In the genomic region with DNA sequence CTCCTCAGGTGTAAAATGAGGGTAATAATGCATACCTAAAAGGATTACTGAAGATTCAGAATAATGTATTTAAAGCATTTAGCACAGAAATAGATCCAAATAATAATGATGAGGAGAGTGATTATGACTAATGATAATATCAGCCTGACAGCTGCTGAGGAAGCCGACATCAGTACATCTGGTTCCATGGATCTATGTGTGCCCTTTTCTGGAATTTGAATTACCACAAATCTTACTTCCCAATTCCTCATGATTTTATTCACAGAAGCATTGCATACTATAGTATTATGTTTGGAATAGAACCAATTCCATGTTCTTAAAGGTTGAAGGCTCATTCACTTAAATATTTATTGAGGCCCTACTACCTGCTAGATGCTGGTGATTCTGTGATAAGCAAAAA, we compare ENCODE assay signal across 18 cellular contexts.
"Had no signal": no experiment of that assay in that cellular context is flagged by ENCODE, and none has a peak within 500 bp of the region (broad histone marks: within the 10 kb centered on the region; RNA-seq: fewer than 3 reads in every experiment).

No MANE protein-coding gene starts in this region.

- H3K27ac ChIP-seq: coronary artery, psoas muscle, right lobe of liver had no signal

- H3K27ac Mint-ChIP-seq: activated CD8-positive, alpha-beta T cell treated with anti-CD3 and anti-CD28 coated beads for 36 hours; activated naive CD8-positive, alpha-beta T cell treated with anti-CD3 and anti-CD28 coated beads, Interleukin-2, amount 10 ng/mL, durations not matched to agents 7 days and 5 days; activated T-cell treated with anti-CD3 and anti-CD28 coated beads, Interleukin-2, amount 50 U/mL, for 72 hours; naive thymus-derived CD4-positive, alpha-beta T cell had no signal

- H3K36me3 ChIP-seq: right lobe of liver had no signal

- H3K9me3 ChIP-seq: psoas muscle, right lobe of liver had no signal

- DNase-seq: activated CD4-positive, alpha-beta T cell treated with anti-CD3 and anti-CD28 coated beads for 4 hours; activated CD8-positive, alpha-beta memory T cell treated with anti-CD3 and anti-CD28 coated beads, Interleukin-2, amount 50 U/mL, for 4 hours; activated CD8-positive, alpha-beta T cell treated with anti-CD3 and anti-CD28 coated beads for 36 hours; activated naive CD8-positive, alpha-beta T cell treated with anti-CD3 and anti-CD28 coated beads, Interleukin-2, amount 10 ng/mL, durations not matched to agents 7 days and 5 days; activated T-cell treated with anti-CD3 and anti-CD28 coated beads, Interleukin-2, amount 50 U/mL, for 72 hours; aorta; caudate nucleus; effector CD4-positive, alpha-beta T cell; glutamatergic neuron; naive thymus-derived CD4-positive, alpha-beta T cell; nucleus accumbens; psoas muscle; right lobe of liver; stimulated activated CD4-positive, alpha-beta T cell treated with anti-CD3 and anti-CD28 coated beads, Interleukin-12 subunit alpha, Interleukin-12 subunit beta, amount 100 ng/mL, for 4 hours; stimulated activated naive CD4-positive, alpha-beta T cell treated with Interleukin-2 at 50 U/mL for 16 hours; T-helper 1 cell; trophoblast cell had no signal

- H3K4me1 ChIP-seq: psoas muscle, right lobe of liver had no signal

- H3K36me3 Mint-ChIP-seq: activated naive CD8-positive, alpha-beta T cell treated with anti-CD3 and anti-CD28 coated beads, Interleukin-2, amount 10 ng/mL, durations not matched to agents 7 days and 5 days had no signal

- H3K27me3 ChIP-seq: right lobe of liver had no signal

- H3K4me3 Mint-ChIP-seq: activated CD8-positive, alpha-beta T cell treated with anti-CD3 and anti-CD28 coated beads for 36 hours; activated naive CD8-positive, alpha-beta T cell treated with anti-CD3 and anti-CD28 coated beads, Interleukin-2, amount 10 ng/mL, durations not matched to agents 7 days and 5 days; activated T-cell treated with anti-CD3 and anti-CD28 coated beads, Interleukin-2, amount 50 U/mL, for 72 hours; naive thymus-derived CD4-positive, alpha-beta T cell had no signal

- H3K4me3 ChIP-seq: coronary artery, psoas muscle, right lobe of liver had no signal

- H3K9me3 Mint-ChIP-seq: activated naive CD8-positive, alpha-beta T cell treated with anti-CD3 and anti-CD28 coated beads, Interleukin-2, amount 10 ng/mL, durations not matched to agents 7 days and 5 days had no signal

- ATAC-seq: activated CD8-positive, alpha-beta T cell treated with anti-CD3 and anti-CD28 coated beads for 36 hours; activated T-cell treated with anti-CD3 and anti-CD28 coated beads, Interleukin-2, amount 50 U/mL, for 72 hours; naive thymus-derived CD4-positive, alpha-beta T cell; psoas muscle; right lobe of liver had no signal

- H3K4me1 Mint-ChIP-seq: activated naive CD8-positive, alpha-beta T cell treated with anti-CD3 and anti-CD28 coated beads, Interleukin-2, amount 10 ng/mL, durations not matched to agents 7 days and 5 days had no signal
